ENCODE assay signal across 29 cellular contexts in genomic region chr7:132206594-132206993, GRCh38.
DNase-seq lines count a peak whose midpoint lies in the region; ATAC-seq, FAIRE-seq and TF ChIP-seq lines count a peak whose summit lies in the region.
"Had no signal": no experiment of that assay in that cellular context is flagged by ENCODE, and none has a peak within 500 bp of the region (broad histone marks: within the 10 kb centered on the region; RNA-seq: fewer than 3 reads in every experiment).

No MANE protein-coding gene starts in this region.

- no peak overlapping the region for H3K9ac ChIP-seq in mesendoderm (ENCODE audit: low read length)

- H3K18ac ChIP-seq in mesendoderm (ENCODE audit: low read length): no peak overlapping the region

- no peaks in the 10 kb centered on the region for H3K79me2 ChIP-seq in mesendoderm (ENCODE audit: control insufficient read depth, insufficient read depth, low read length)

- no peak overlapping the region for H4K5ac ChIP-seq in mesendoderm (ENCODE audit: low read length)

- no peak overlapping the region for H3K4me3 ChIP-seq in mesendoderm (ENCODE audit: low read length)
- H3K4me3 ChIP-seq: lower lobe of right lung, psoas muscle, tibial artery had no signal

- H3K27me3 ChIP-seq in mesendoderm (ENCODE audit: insufficient read depth, low read length, poor library complexity): no peaks in the 10 kb centered on the region
- H3K27me3 ChIP-seq: tibial artery had no signal

- H2BK120ac ChIP-seq in mesendoderm (ENCODE audit: low read depth, low read length): no peak overlapping the region

- H3K27me3 Mint-ChIP-seq in glutamatergic neuron (ENCODE audit: unreplicated experiment): peaks cover 18% of the 10 kb centered on the region
- H3K27me3 Mint-ChIP-seq: activated CD4-positive, alpha-beta memory T cell treated with anti-CD3 and anti-CD28 coated beads, Interleukin-2, amount 10 ng/mL, durations not matched to agents 7 days and 5 days had no signal

- ATAC-seq in HG02884 (IDR thresholded peaks at IDR 0.05; ENCODE audit: unreplicated experiment): no peak
- ATAC-seq: esophagus mucosa; lower lobe of right lung; naive thymus-derived CD8-positive, alpha-beta T cell had no signal

- H3K4me1 ChIP-seq in mesendoderm (ENCODE audit: control insufficient read depth, low read depth, low read length): no peaks in the 10 kb centered on the region
- H3K4me1 ChIP-seq: lower lobe of right lung, tibial artery had no signal

- H2BK15ac ChIP-seq in mesendoderm (replicated peaks; ENCODE audit: low read depth): no peak overlapping the region

- no peaks in the 10 kb centered on the region for H3K36me3 ChIP-seq in mesendoderm (ENCODE audit: control insufficient read depth, insufficient read depth, low read length)
- H3K36me3 ChIP-seq: lower lobe of right lung had no signal

- H3K4me1 Mint-ChIP-seq in glutamatergic neuron (ENCODE audit: low read depth, unreplicated experiment): peaks cover 44% of the 10 kb centered on the region
- H3K4me1 Mint-ChIP-seq: activated CD4-positive, alpha-beta memory T cell treated with anti-CD3 and anti-CD28 coated beads, Interleukin-2, amount 10 ng/mL, durations not matched to agents 7 days and 5 days; central memory CD8-positive, alpha-beta T cell; naive thymus-derived CD8-positive, alpha-beta T cell had no signal

- H3K4me3 Mint-ChIP-seq in glutamatergic neuron (ENCODE audit: unreplicated experiment): peak overlapping the region; percentile 71
- H3K4me3 Mint-ChIP-seq: activated CD4-positive, alpha-beta memory T cell treated with anti-CD3 and anti-CD28 coated beads, Interleukin-2, amount 10 ng/mL, durations not matched to agents 7 days and 5 days; activated naive CD4-positive, alpha-beta T cell treated with anti-CD3 and anti-CD28 coated beads for 36 hours; central memory CD8-positive, alpha-beta T cell; naive thymus-derived CD8-positive, alpha-beta T cell had no signal

- TF ChIP-seq CTCF in D721Med (IDR thresholded peaks at IDR 0.05; ENCODE audit: insufficient read depth, missing control alignments) (no peak), glutamatergic neuron (IDR thresholded peaks at IDR 0.05; ENCODE audit: partially characterized antibody, unreplicated experiment) (no peak)

- H3K56ac ChIP-seq in mesendoderm (ENCODE audit: low read length): no peak overlapping the region

- H3K23ac ChIP-seq in mesendoderm (ENCODE audit: low read length): no peak overlapping the region

- H3K27ac Mint-ChIP-seq in glutamatergic neuron (ENCODE audit: unreplicated experiment): peak overlapping the region; percentile 97
- H3K27ac Mint-ChIP-seq: activated CD4-positive, alpha-beta memory T cell treated with anti-CD3 and anti-CD28 coated beads, Interleukin-2, amount 10 ng/mL, durations not matched to agents 7 days and 5 days; activated naive CD4-positive, alpha-beta T cell treated with anti-CD3 and anti-CD28 coated beads for 36 hours; naive thymus-derived CD8-positive, alpha-beta T cell had no signal

- H2BK5ac ChIP-seq in mesendoderm (ENCODE audit: low read length): no peak overlapping the region

- H3K27ac ChIP-seq in mesendoderm (ENCODE audit: low read depth, low read length): no peak overlapping the region
- H3K27ac ChIP-seq: lower lobe of right lung, psoas muscle, tibial artery had no signal

- H3K79me1 ChIP-seq in mesendoderm (ENCODE audit: low read length): no peaks in the 10 kb centered on the region

- WGBS in mesendoderm (ENCODE audit: extremely low coverage, insufficient coverage, low lambda C conversion rate): no CpG with 5 or more reads among the region's 8 CpGs

- no peak for FAIRE-seq in D721Med (lab: Jason Lieb, UNC)
- FAIRE-seq: HTR-8/SVneo, kidney had no signal

- peaks cover 17% of the 10 kb centered on the region for H3K9me3 Mint-ChIP-seq in glutamatergic neuron (ENCODE audit: unreplicated experiment)
- H3K9me3 Mint-ChIP-seq: activated CD4-positive, alpha-beta memory T cell treated with anti-CD3 and anti-CD28 coated beads, Interleukin-2, amount 10 ng/mL, durations not matched to agents 7 days and 5 days; activated naive CD4-positive, alpha-beta T cell treated with anti-CD3 and anti-CD28 coated beads for 36 hours; central memory CD8-positive, alpha-beta T cell; naive thymus-derived CD8-positive, alpha-beta T cell had no signal

- no peak overlapping the region for H3K4ac ChIP-seq in mesendoderm (ENCODE audit: low read depth, low read length)

- no peak overlapping the region for H4K8ac ChIP-seq in mesendoderm (ENCODE audit: low read depth, low read length)

- peak; percentile 73 for DNase-seq in D721Med (ENCODE audit: insufficient read length, low spot score)
- DNase-seq in NCI-H2227 (lab: John Stamatoyannopoulos, UW; ENCODE audit: unreplicated experiment): peak; percentile 59
- peak; percentile 86 for DNase-seq in glutamatergic neuron
- peak; percentile 36 for DNase-seq in mesendoderm
- DNase-seq in DMS114 treated with DMSO at 0.1 percent for 48 hours (lab: John Stamatoyannopoulos, UW; ENCODE audit: unreplicated experiment): no peak
- no peak for DNase-seq in NCI-H1417 (lab: John Stamatoyannopoulos, UW)
- DNase-seq in NCI-H1048 (lab: John Stamatoyannopoulos, UW): no peak
- DNase-seq: activated CD4-positive, alpha-beta memory T cell treated with anti-CD3 and anti-CD28 coated beads, Interleukin-2, amount 10 ng/mL, durations not matched to agents 7 days and 5 days; activated CD4-positive, alpha-beta T cell treated with anti-CD3 and anti-CD28 coated beads for 1 hour; activated CD8-positive, alpha-beta memory T cell treated with anti-CD3 and anti-CD28 coated beads, Interleukin-2, amount 50 U/mL, for 4 hours; activated naive CD4-positive, alpha-beta T cell treated with anti-CD3 and anti-CD28 coated beads for 36 hours; DMS79 treated with DMSO at 0.1 percent for 48 hours; GDM1; kidney; lower lobe of right lung; NCI-H1930; NCI-H446; occipital lobe; OCI-M1; psoas muscle; stimulated activated CD4-positive, alpha-beta T cell treated with anti-CD3 and anti-CD28 coated beads, Interleukin-15, amount 100 ng/mL, for 24 hours; stimulated activated CD4-positive, alpha-beta T cell treated with anti-CD3 and anti-CD28 coated beads, Interleukin-4, amount 100 ng/mL, for 4 hours; T-helper 2 cell; tibial artery had no signal

- H3K36me3 Mint-ChIP-seq in glutamatergic neuron (ENCODE audit: unreplicated experiment): no peaks in the 10 kb centered on the region

- no peak overlapping the region for H2AK5ac ChIP-seq in mesendoderm (ENCODE audit: low read length)

- no peak overlapping the region for H3K4me2 ChIP-seq in mesendoderm (ENCODE audit: low read length)

Comparison
In these comparisons a context has a peak if more than half of its experiments do, and no peak if none do; other contexts are left out.
1. DNase-seq: peak in D721Med (single experiment), NCI-H2227 (single experiment), glutamatergic neuron (single experiment) and mesendoderm (single experiment); none in DMS114 treated with DMSO at 0.1 percent for 48 hours (single experiment), NCI-H1417 (0 of 3) and NCI-H1048 (single experiment).